ENCODE assay signal across 24 cellular contexts in genomic region chr2:206627632-206628031, GRCh38. TPM values are rescaled to one million over a fixed set of nuclear protein-coding genes. Genes with fewer than 3 reads are reported as not detected.
"Had no signal": no experiment of that assay in that cellular context is flagged by ENCODE, and none has a peak within 500 bp of the region (broad histone marks: within the 10 kb centered on the region; RNA-seq: fewer than 3 reads in every experiment).

No MANE protein-coding gene starts in this region.

- H3K27ac ChIP-seq: HL-60, KMS-11 had no signal

- ATAC-seq: K562, T-cell had no signal

- H3K4me3 ChIP-seq: K562, MG63 had no signal

- H3K4me3 Mint-ChIP-seq: IgD-negative memory B cell; T-cell; T-helper 1 cell treated with Interleukin-12 subunit alpha and Interleukin-12 subunit beta and Interleukin-4 antibody, amounts not matched to agents 30 μg/mL and 1 μg/mL, for 36 hours had no signal

- H3K9me3 ChIP-seq: MG63, SK-N-SH had no signal

- H3K36me3 ChIP-seq: MG63 had no signal

- H3K4me1 Mint-ChIP-seq: IgD-negative memory B cell, T-cell had no signal

- DNase-seq: MG63, NCI-H1092, NCI-H1105 treated with DMSO at 0.1 percent for 48 hours, NCI-H1417 treated with DMSO at 0.1 percent for 48 hours, NCI-H146, NCI-H1694 treated with DMSO at 0.1 percent for 48 hours, NCI-H1930, NCI-H2081 treated with DMSO at 0.1 percent for 48 hours, NCI-H345, NCI-H526, Right ventricle myocardium superior, RPMI8226, SIG-M5, SK-N-SH, SW 1271, T-cell had no signal

- H3K27ac Mint-ChIP-seq: IgD-negative memory B cell; T-cell; T-helper 1 cell treated with Interleukin-12 subunit alpha and Interleukin-12 subunit beta and Interleukin-4 antibody, amounts not matched to agents 30 μg/mL and 1 μg/mL, for 36 hours had no signal

- H3K36me3 Mint-ChIP-seq: IgD-negative memory B cell, T-cell had no signal

- H3K9me3 Mint-ChIP-seq: T-cell; T-helper 1 cell treated with Interleukin-12 subunit alpha and Interleukin-12 subunit beta and Interleukin-4 antibody, amounts not matched to agents 30 μg/mL and 1 μg/mL, for 36 hours had no signal

RNA-seq across cellular contexts. Expression of gene FAM237A, which starts 14.7 kb away (rescaled TPM):
- total RNA-seq: K562; NCI-H460; Right ventricle myocardium superior; SK-MEL-5; T-cell; T-helper 2 cell treated with Interferon-gamma antibody and Interleukin-4, amounts not matched to agents 100 ng/mL and 5 ng/mL, for 36 hours had no signal
